In the genomic region with DNA sequence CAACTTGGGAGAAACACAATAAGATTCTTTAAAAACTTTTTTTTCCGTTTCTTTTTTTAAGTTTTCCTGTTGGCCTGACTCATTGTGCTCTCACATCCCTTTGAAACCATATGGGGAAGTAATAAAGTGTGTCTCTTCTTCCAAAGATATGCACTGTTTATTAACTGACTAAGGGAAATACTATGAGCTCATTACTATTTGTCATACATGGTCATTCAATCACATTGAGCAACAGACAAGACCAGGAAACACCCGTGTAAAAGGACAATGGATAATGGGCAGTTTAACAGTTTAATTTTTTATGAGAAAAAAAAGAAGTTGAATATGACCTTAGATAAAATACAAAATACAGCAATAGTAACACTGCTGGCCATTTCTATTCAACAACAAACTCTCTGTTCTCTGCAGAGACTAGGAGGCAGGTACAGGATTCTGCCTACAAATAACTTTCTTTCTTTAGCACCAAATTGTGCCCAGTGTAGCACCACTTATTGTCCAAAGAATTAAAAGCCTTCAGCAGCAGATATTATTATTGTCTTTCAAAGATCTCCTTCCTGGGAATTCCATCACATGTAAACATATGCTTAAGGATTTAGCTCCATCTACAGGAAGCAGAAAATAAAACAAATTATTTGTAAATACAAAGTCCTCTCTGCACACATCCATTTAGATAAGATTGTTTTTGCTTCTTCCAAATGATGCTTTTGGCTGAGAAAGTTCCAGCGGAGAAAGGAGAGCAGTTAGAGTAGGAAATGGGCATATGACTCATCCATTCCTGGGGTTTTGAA, we compare ENCODE assay signal across 8 cellular contexts. TPM values are rescaled to one million over a fixed set of nuclear protein-coding genes. Genes with fewer than 3 reads are reported as not detected.
A peak's percentile ranks its signal among the peaks of the same experiment; 100 is the strongest.
DNase-seq lines count a peak whose midpoint lies in the region; ATAC-seq and TF ChIP-seq lines count a peak whose summit lies in the region.

No MANE protein-coding gene starts in this region.

- H3K9me3 ChIP-seq in OCI-LY3 (ENCODE audit: insufficient read depth, low read length) (no peaks in the 10 kb centered on the region), esophagus muscularis mucosa (no peaks in the 10 kb centered on the region), osteoblast (ENCODE audit: low read depth, low read length) (no peaks in the 10 kb centered on the region), Caco-2 (no peaks in the 10 kb centered on the region)

- TF ChIP-seq POLR2A in esophagus muscularis mucosa (IDR thresholded peaks at IDR 0.05; ENCODE audit: low read depth): no peak

- H3K4me3 Mint-ChIP-seq in Caco-2 (ENCODE audit: unreplicated experiment): no peak overlapping the region
- no peak overlapping the region for H3K4me3 Mint-ChIP-seq in stimulated activated naive B cell treated with anti-CD40 and anti-IgM and Interleukin-4, amounts not matched to agents 10 μg/mL and 1 μg/mL and 100 μg/mL, for 72 hours
- H3K4me3 Mint-ChIP-seq in stimulated activated memory B cell treated with anti-CD40 and anti-IgM and Interleukin-4, amounts not matched to agents 10 μg/mL and 1 μg/mL and 100 μg/mL, for 72 hours: no peak overlapping the region

- BruUV-seq in Caco-2 (replicated peaks; lab: Mats Ljungman, UMichigan): no TSS peak

- H3K27ac ChIP-seq in OCI-LY3 (ENCODE audit: low read length): no peak overlapping the region
- peak overlapping the region; percentile 28 to 68 (median 58) for H3K27ac ChIP-seq in esophagus muscularis mucosa (replicated peaks in 1 of 4)
- H3K27ac ChIP-seq in osteoblast (ENCODE audit: low read depth, low read length): peak overlapping the region; percentile 98

- H4K20me1 ChIP-seq in OCI-LY3 (ENCODE audit: insufficient read depth, low read length) (no peaks in the 10 kb centered on the region), osteoblast (ENCODE audit: insufficient read depth, low read length) (no peaks in the 10 kb centered on the region)

- peaks cover 5% of the 10 kb centered on the region for H3K4me1 ChIP-seq in OCI-LY3 (ENCODE audit: low read length)
- peaks cover 28 to 32% (median 30%) of the 10 kb centered on the region in 4 donors for H3K4me1 ChIP-seq in esophagus muscularis mucosa
- H3K4me1 ChIP-seq in osteoblast (ENCODE audit: insufficient read depth, low read length): peaks cover 41% of the 10 kb centered on the region
- H3K4me1 ChIP-seq in Caco-2: no peaks in the 10 kb centered on the region

- intact Hi-C loops in esophagus muscularis mucosa (cut with DNase I): no loop called here
- intact Hi-C loops in Caco-2 (cut with micrococcal nuclease; ENCODE audit: unreplicated experiment): loop anchor here (1.0 kb wide), 1 partner anchor 1574 kb away; no protein-coding TSS in a partner anchor

- H3K4me2 ChIP-seq in OCI-LY3 (ENCODE audit: low read length) (no peak overlapping the region), osteoblast (ENCODE audit: insufficient read depth, low read length) (peak overlapping the region; percentile 68)

- no peak for TF ChIP-seq EP300 in esophagus muscularis mucosa (IDR thresholded peaks at IDR 0.05)

- no peaks in the 10 kb centered on the region for H3K36me3 Mint-ChIP-seq in Caco-2 (ENCODE audit: insufficient read depth, unreplicated experiment)
- H3K36me3 Mint-ChIP-seq in stimulated activated naive B cell treated with anti-CD40 and anti-IgM and Interleukin-4, amounts not matched to agents 10 μg/mL and 1 μg/mL and 100 μg/mL, for 72 hours: no peaks in the 10 kb centered on the region
- H3K36me3 Mint-ChIP-seq in stimulated activated memory B cell treated with anti-CD40 and anti-IgM and Interleukin-4, amounts not matched to agents 10 μg/mL and 1 μg/mL and 100 μg/mL, for 72 hours: no peaks in the 10 kb centered on the region

- 6% methylated on average over 3 of the region's 3 CpGs for WGBS in esophagus muscularis mucosa

- no peaks in the 10 kb centered on the region for H3K9me3 Mint-ChIP-seq in Caco-2 (ENCODE audit: unreplicated experiment)
- H3K9me3 Mint-ChIP-seq in stimulated activated naive B cell treated with anti-CD40 and anti-IgM and Interleukin-4, amounts not matched to agents 10 μg/mL and 1 μg/mL and 100 μg/mL, for 72 hours: no peaks in the 10 kb centered on the region
- H3K9me3 Mint-ChIP-seq in stimulated activated memory B cell treated with anti-CD40 and anti-IgM and Interleukin-4, amounts not matched to agents 10 μg/mL and 1 μg/mL and 100 μg/mL, for 72 hours: no peaks in the 10 kb centered on the region

- H3K27me3 ChIP-seq in OCI-LY3 (ENCODE audit: low read depth, low read length): no peaks in the 10 kb centered on the region
- H3K27me3 ChIP-seq in esophagus muscularis mucosa: no peaks in the 10 kb centered on the region
- no peaks in the 10 kb centered on the region for H3K27me3 ChIP-seq in osteoblast (ENCODE audit: insufficient read depth, low read length)
- H3K27me3 ChIP-seq in Caco-2 (replicated peaks; ENCODE audit: control insufficient read depth, insufficient read depth, low read length): no peaks in the 10 kb centered on the region

- TF ChIP-seq CTCF in GM10248 (IDR thresholded peaks at IDR 0.05; ENCODE audit: control extremely low read depth, extremely low read depth, low read depth, missing control alignments): peak; percentile 13
- TF ChIP-seq CTCF in OCI-LY3 (IDR thresholded peaks at IDR 0.05; ENCODE audit: low read depth, low read length): peak; percentile 46
- TF ChIP-seq CTCF in esophagus muscularis mucosa (IDR thresholded peaks at IDR 0.05): peak; percentile 28 to 42 (median 30)
- peak; percentile 32 for TF ChIP-seq CTCF in osteoblast (IDR thresholded peaks at IDR 0.05; ENCODE audit: extremely low read depth, low read depth, low read length)
- peak in 1 of 2 experiments; percentile 5 for TF ChIP-seq CTCF in Caco-2 (IDR thresholded peaks at IDR 0.05; ENCODE audit: insufficient read depth in 1 of 2, low read depth in 1 of 2, low read length in 1 of 2, severe bottlenecking in 1 of 2, unreplicated experiment in 1 of 2)

- H3K79me2 ChIP-seq in OCI-LY3 (ENCODE audit: low read length): no peaks in the 10 kb centered on the region
- no peaks in the 10 kb centered on the region for H3K79me2 ChIP-seq in osteoblast (ENCODE audit: insufficient read depth, low read length)

- no peaks in the 10 kb centered on the region for H3K36me3 ChIP-seq in OCI-LY3 (replicated peaks; ENCODE audit: low read depth, low read length)
- no peaks in the 10 kb centered on the region for H3K36me3 ChIP-seq in esophagus muscularis mucosa
- H3K36me3 ChIP-seq in osteoblast (ENCODE audit: insufficient read depth, low read length): no peaks in the 10 kb centered on the region
- H3K36me3 ChIP-seq in Caco-2 (ENCODE audit: control insufficient read depth, insufficient read depth, low read length): no peaks in the 10 kb centered on the region

- ATAC-seq in HG03565 (IDR thresholded peaks at IDR 0.05; ENCODE audit: unreplicated experiment): no peak
- no peak for ATAC-seq in stimulated activated naive B cell treated with anti-CD40 and anti-IgM and Interleukin-4, amounts not matched to agents 10 μg/mL and 1 μg/mL and 100 μg/mL, for 72 hours (replicated peaks)
- ATAC-seq in stimulated activated memory B cell treated with anti-CD40 and anti-IgM and Interleukin-4, amounts not matched to agents 10 μg/mL and 1 μg/mL and 100 μg/mL, for 72 hours: no peak

- CTCF ChIA-PET in GM10248 (lab: Yijun Ruan, JAX) (interaction anchor here (1.2 to 2.5 kb wide), 5 partner anchors 10 to 1578 kb away, joined by 3 to 11 read pairs (median 5); no protein-coding TSS in a partner anchor), Caco-2 (lab: Charles Lee) (interaction anchor here (0.6 to 2.0 kb wide), 4 partner anchors 43 to 1574 kb away, joined by 3 to 12 read pairs (median 3); no protein-coding TSS in a partner anchor)

- peaks cover 9% of the 10 kb centered on the region for H3K27me3 Mint-ChIP-seq in Caco-2 (ENCODE audit: insufficient read depth, unreplicated experiment)
- peaks cover 8 to 18% of the 10 kb centered on the region in 2 donors for H3K27me3 Mint-ChIP-seq in stimulated activated naive B cell treated with anti-CD40 and anti-IgM and Interleukin-4, amounts not matched to agents 10 μg/mL and 1 μg/mL and 100 μg/mL, for 72 hours
- peaks cover 32% of the 10 kb centered on the region for H3K27me3 Mint-ChIP-seq in stimulated activated memory B cell treated with anti-CD40 and anti-IgM and Interleukin-4, amounts not matched to agents 10 μg/mL and 1 μg/mL and 100 μg/mL, for 72 hours

- no peak overlapping the region for H3K4me3 ChIP-seq in OCI-LY3 (ENCODE audit: low read length)
- H3K4me3 ChIP-seq in esophagus muscularis mucosa: no peak overlapping the region
- H3K4me3 ChIP-seq in osteoblast (ENCODE audit: insufficient read depth, low read length): peak overlapping the region; percentile 42
- no peak overlapping the region for H3K4me3 ChIP-seq in Caco-2 (ENCODE audit: low read depth, low read length)

- H3K9ac ChIP-seq in OCI-LY3 (ENCODE audit: low read length): no peak overlapping the region

- H3K4me1 Mint-ChIP-seq in Caco-2 (ENCODE audit: low read depth, unreplicated experiment): no peaks in the 10 kb centered on the region
- peaks cover under 1 to 3% of the 10 kb centered on the region in 2 donors for H3K4me1 Mint-ChIP-seq in stimulated activated naive B cell treated with anti-CD40 and anti-IgM and Interleukin-4, amounts not matched to agents 10 μg/mL and 1 μg/mL and 100 μg/mL, for 72 hours
- no peaks in the 10 kb centered on the region for H3K4me1 Mint-ChIP-seq in stimulated activated memory B cell treated with anti-CD40 and anti-IgM and Interleukin-4, amounts not matched to agents 10 μg/mL and 1 μg/mL and 100 μg/mL, for 72 hours

- H2AFZ ChIP-seq in OCI-LY3 (ENCODE audit: low read depth, low read length) (no peak overlapping the region), osteoblast (ENCODE audit: low read length) (no peak overlapping the region)

- no peak overlapping the region for H3K27ac Mint-ChIP-seq in Caco-2 (ENCODE audit: unreplicated experiment)
- H3K27ac Mint-ChIP-seq in stimulated activated naive B cell treated with anti-CD40 and anti-IgM and Interleukin-4, amounts not matched to agents 10 μg/mL and 1 μg/mL and 100 μg/mL, for 72 hours: no peak overlapping the region
- H3K27ac Mint-ChIP-seq in stimulated activated memory B cell treated with anti-CD40 and anti-IgM and Interleukin-4, amounts not matched to agents 10 μg/mL and 1 μg/mL and 100 μg/mL, for 72 hours: no peak overlapping the region

- POLR2A ChIA-PET in GM10248 (lab: Yijun Ruan, JAX): no interaction called here
- POLR2A ChIA-PET in Caco-2 (lab: Charles Lee): no interaction called here

- no peak for DNase-seq in GM10248 (ENCODE audit: extremely low spot score)
- no peak for DNase-seq in esophagus muscularis mucosa (ENCODE audit: extremely low spot score)
- DNase-seq in osteoblast (ENCODE audit: insufficient read length, low spot score, missing footprints): no peak
- DNase-seq in Caco-2: no peak
- no peak for DNase-seq in stimulated activated naive B cell treated with anti-CD40 and anti-IgM and Interleukin-4, amounts not matched to agents 10 μg/mL and 1 μg/mL and 100 μg/mL, for 72 hours

RNA-seq across cellular contexts. Expression of a gene that starts 55.0 kb away (rescaled TPM):
- total RNA-seq in esophagus muscularis mucosa (10 to 100 TPM; 16.5 to 21.0 (median 18.0) TPM), osteoblast (15.6 and 17.7 TPM in 2 replicates), Caco-2 (2022) (68.3 and 68.5 TPM in 2 replicates)
